29 cellular contexts compared by ENCODE assay signal in the genomic region with DNA sequence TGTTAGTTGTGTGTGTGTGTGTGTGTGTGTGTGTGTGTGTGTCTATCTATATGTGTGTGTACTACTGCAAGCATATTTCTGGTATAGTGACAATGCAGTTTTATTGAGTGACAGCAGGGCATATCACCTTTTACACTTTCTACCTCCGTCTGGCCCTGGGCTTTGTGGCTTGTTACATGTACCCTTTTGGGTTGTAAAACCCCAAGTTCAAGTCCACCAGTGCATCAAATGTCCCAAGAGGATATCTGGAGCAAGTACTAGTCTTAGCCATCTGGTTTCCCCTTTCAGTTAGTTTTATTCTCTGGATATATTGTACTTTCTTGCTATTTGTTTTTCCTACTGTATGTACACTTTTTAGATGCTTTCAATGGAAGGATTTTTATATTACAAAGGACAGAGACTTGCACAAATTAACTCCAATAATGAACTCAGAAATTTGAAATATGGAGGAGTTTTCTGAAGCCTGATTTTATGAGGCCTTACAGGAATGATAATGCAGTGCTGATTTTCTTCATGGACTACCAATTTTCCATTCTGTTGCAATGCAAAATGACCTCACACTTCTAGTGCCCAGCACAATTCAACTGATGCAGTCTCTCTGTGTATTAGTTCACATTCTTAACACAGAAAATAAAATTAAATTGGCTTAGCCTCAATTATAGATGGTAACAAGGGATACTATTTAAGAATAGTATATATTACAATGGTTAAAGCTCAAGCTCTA.
"Had no signal": no experiment of that assay in that cellular context is flagged by ENCODE, and none has a peak within 500 bp of the region (broad histone marks: within the 10 kb centered on the region; RNA-seq: fewer than 3 reads in every experiment).

No MANE protein-coding gene starts in this region.

- ATAC-seq: activated CD4-positive, CD25-positive, alpha-beta regulatory T cell treated with anti-CD3 and anti-CD28 coated beads, Interleukin-2, amount 50 U/mL, for 24 hours; activated T-cell treated with anti-CD3 and anti-CD28 coated beads, Interleukin-2, amount 50 U/mL, for 4 hours; effector memory CD8-positive, alpha-beta T cell; left ventricle myocardium superior had no signal

- H3K27ac Mint-ChIP-seq: activated CD4-positive, alpha-beta T cell treated with anti-CD3 and anti-CD28 coated beads, Interleukin-2, amount 10 ng/mL, durations not matched to agents 24 days and 14 days; activated naive CD8-positive, alpha-beta T cell; activated T-helper 2 cell treated with anti-CD3 and anti-CD28 coated beads, Interferon-gamma antibody, Interleukin-2, Interleukin-4, amounts not matched to agents 10 μg/mL and 5 μg/mL and 100 μg/mL, durations not matched to agents 14 hours and 24 hours and 36 hours; nephron had no signal

- DNase-seq: activated CD4-positive, alpha-beta T cell treated with anti-CD3 and anti-CD28 coated beads, Interleukin-2, amount 10 ng/mL, durations not matched to agents 24 days and 14 days; activated CD8-positive, alpha-beta memory T cell treated with anti-CD3 and anti-CD28 coated beads, Interleukin-2, amount 50 U/mL, for 4 hours; activated naive CD4-positive, alpha-beta T cell; activated T-cell treated with anti-CD3 and anti-CD28 coated beads, Interleukin-2, amount 50 U/mL, for 4 hours; amniotic stem cell; colonic mucosa; dorsolateral prefrontal cortex; effector memory CD8-positive, alpha-beta T cell; foreskin fibroblast; immature natural killer cell; left ventricle myocardium superior; mammary epithelial cell; midbrain; ovary; stimulated activated CD4-positive, alpha-beta T cell treated with anti-CD3 and anti-CD28 coated beads, Interleukin-4, amount 100 ng/mL, for 4 hours; transverse colon; uterus had no signal

- H3K27me3 ChIP-seq: breast epithelium, colonic mucosa, dorsolateral prefrontal cortex, esophagus muscularis mucosa, neutrophil, ovary, right atrium auricular region, transverse colon, uterus had no signal

- H3K4me3 ChIP-seq: breast epithelium, colonic mucosa, dorsolateral prefrontal cortex, esophagus muscularis mucosa, ovary, prostate gland, right atrium auricular region, transverse colon, uterus had no signal

- H3K27me3 Mint-ChIP-seq: activated CD4-positive, alpha-beta T cell treated with anti-CD3 and anti-CD28 coated beads, Interleukin-2, amount 10 ng/mL, durations not matched to agents 24 days and 14 days; activated naive CD8-positive, alpha-beta T cell; central memory CD8-positive, alpha-beta T cell; effector memory CD8-positive, alpha-beta T cell had no signal

- FAIRE-seq: endothelial cell of umbilical vein had no signal

- H3K9me3 Mint-ChIP-seq: activated T-cell treated with anti-CD3 and anti-CD28 coated beads, Interleukin-2, amount 50 U/mL, for 4 hours; activated T-helper 2 cell treated with anti-CD3 and anti-CD28 coated beads, Interferon-gamma antibody, Interleukin-2, Interleukin-4, amounts not matched to agents 10 μg/mL and 5 μg/mL and 100 μg/mL, durations not matched to agents 14 hours and 24 hours and 36 hours; central memory CD8-positive, alpha-beta T cell; effector memory CD8-positive, alpha-beta T cell; immature natural killer cell; nephron had no signal

- H3K4me3 Mint-ChIP-seq: activated CD4-positive, alpha-beta T cell treated with anti-CD3 and anti-CD28 coated beads, Interleukin-2, amount 10 ng/mL, durations not matched to agents 24 days and 14 days; activated naive CD8-positive, alpha-beta T cell; activated T-cell treated with anti-CD3 and anti-CD28 coated beads, Interleukin-2, amount 50 U/mL, for 4 hours; central memory CD8-positive, alpha-beta T cell; effector memory CD8-positive, alpha-beta T cell; immature natural killer cell; nephron had no signal

- H3K4me1 ChIP-seq: breast epithelium, colonic mucosa, prostate gland, transverse colon had no signal

- H3K9me3 ChIP-seq: breast epithelium, colonic mucosa, esophagus muscularis mucosa, neutrophil, ovary, prostate gland, right atrium auricular region, transverse colon, uterus had no signal

- H3K27ac ChIP-seq: breast epithelium, colonic mucosa, dorsolateral prefrontal cortex, esophagus muscularis mucosa, neutrophil, ovary, prostate gland, right atrium auricular region, transverse colon, uterus, VCaP had no signal

- H3K36me3 ChIP-seq: breast epithelium, colonic mucosa, esophagus muscularis mucosa, neutrophil, ovary, prostate gland, right atrium auricular region, transverse colon, uterus had no signal
